In genomic region chr18:37553633-37554398, GRCh38 we compare ENCODE assay signal across 11 cellular contexts. TPM values are rescaled to one million over a fixed set of nuclear protein-coding genes. Genes with fewer than 3 reads are reported as not detected.
DNase-seq lines count a peak whose midpoint lies in the region; FAIRE-seq and TF ChIP-seq lines count a peak whose summit lies in the region.
"Had no signal": no experiment of that assay in that cellular context is flagged by ENCODE, and none has a peak within 500 bp of the region (broad histone marks: within the 10 kb centered on the region; RNA-seq: fewer than 3 reads in every experiment).

No MANE protein-coding gene starts in this region.

- in situ Hi-C loops in astrocyte of the cerebellum (cut with HindIII; ENCODE audit: low sequenced_read_pairs) (no loop called here), mammary epithelial cell (cut with MboI; ENCODE audit: low sequenced_read_pairs in 2 of 2) (no loop called here)

- no peaks in the 10 kb centered on the region for H3K9me3 ChIP-seq in cardiac muscle cell (ENCODE audit: low read depth)
- H3K9me3 ChIP-seq in right atrium auricular region: no peaks in the 10 kb centered on the region
- no peaks in the 10 kb centered on the region for H3K9me3 ChIP-seq in keratinocyte (ENCODE audit: control insufficient read depth, low read depth, low read length)
- no peaks in the 10 kb centered on the region for H3K9me3 ChIP-seq in mammary epithelial cell (replicated peaks; ENCODE audit: insufficient read depth, low read length)
- H3K9me3 ChIP-seq: tibial artery had no signal

- DNase-seq in cardiac muscle cell (ENCODE audit: low read depth in 1 of 2, low spot score in 1 of 2): peak in 1 of 2 donors; percentile 60
- DNase-seq in right atrium auricular region (ENCODE audit: low spot score): no peak
- no peak for DNase-seq in astrocyte of the cerebellum (ENCODE audit: low read depth)
- no peak for DNase-seq in keratinocyte (ENCODE audit: low read depth, low spot score)
- DNase-seq in DMS53 (lab: John Stamatoyannopoulos, UW): no peak
- no peak for DNase-seq in NCI-H1436 (lab: John Stamatoyannopoulos, UW)
- no peak for DNase-seq in mammary epithelial cell
- DNase-seq in glomerular visceral epithelial cell (ENCODE audit: extremely low spot score): no peak
- DNase-seq: NCI-H187, tibial artery had no signal

- no peak overlapping the region for H3K9ac ChIP-seq in keratinocyte (ENCODE audit: control insufficient read depth, extremely low read depth, insufficient read depth, low read length)
- no peak overlapping the region for H3K9ac ChIP-seq in mammary epithelial cell (ENCODE audit: insufficient read depth, low read length)

- no peaks in the 10 kb centered on the region for H3K9me1 ChIP-seq in keratinocyte (ENCODE audit: control insufficient read depth, extremely low read depth, insufficient read depth, low read length)

- no peak for FAIRE-seq in keratinocyte (lab: Jason Lieb, UNC)

- TF ChIP-seq CTCF in cardiac muscle cell (IDR thresholded peaks at IDR 0.05; ENCODE audit: low read depth, low read length): peak; percentile 53
- no peak for TF ChIP-seq CTCF in right atrium auricular region (IDR thresholded peaks at IDR 0.05)
- peak; percentile 12 for TF ChIP-seq CTCF in astrocyte of the cerebellum (IDR thresholded peaks at IDR 0.05; ENCODE audit: low read depth, low read length, missing control alignments)
- TF ChIP-seq CTCF in keratinocyte (optimal IDR thresholded peaks at IDR 0.05 in 1 of 3, IDR thresholded peaks at IDR 0.05 in 1 of 3, conservative IDR thresholded peaks at IDR 0.05 in 1 of 3; ENCODE audit: extremely low read depth in 1 of 3, insufficient read depth in 2 of 3, low read length in 3 of 3): peak in 2 of 3 experiments; percentile 24 to 40
- no peak for TF ChIP-seq CTCF in mammary epithelial cell (conservative IDR thresholded peaks at IDR 0.05 in 1 of 2, IDR thresholded peaks at IDR 0.05 in 1 of 2; ENCODE audit: extremely low read depth in 1 of 2, insufficient read depth in 1 of 2, low read depth in 1 of 2, low read length in 2 of 2)

- H3K4me3 ChIP-seq in cardiac muscle cell (no peak overlapping the region), right atrium auricular region (no peak overlapping the region), astrocyte of the cerebellum (ENCODE audit: low read depth, low read length) (no peak overlapping the region), keratinocyte (ENCODE audit: control insufficient read depth in 2 of 3, extremely low read depth in 1 of 3, insufficient read depth in 2 of 3, low read depth in 1 of 3, low read length in 3 of 3) (no peak overlapping the region), mammary epithelial cell (replicated peaks in 1 of 3; ENCODE audit: insufficient read depth in 1 of 3, low read depth in 2 of 3, low read length in 3 of 3) (no peak overlapping the region)
- H3K4me3 ChIP-seq: tibial artery had no signal

- dilution Hi-C loops in keratinocyte (cut with MboI; ENCODE audit: extremely low pct_ligation_motif_present, low sequenced_read_pairs): no loop called here
- dilution Hi-C loops in mammary epithelial cell (cut with HindIII; ENCODE audit: low sequenced_read_pairs): no loop called here

- H4K20me1 ChIP-seq in keratinocyte (ENCODE audit: control insufficient read depth, extremely low read depth, insufficient read depth, low read length) (no peaks in the 10 kb centered on the region), mammary epithelial cell (ENCODE audit: insufficient read depth, low read length) (no peaks in the 10 kb centered on the region)

- H3K79me2 ChIP-seq in keratinocyte (ENCODE audit: control insufficient read depth, insufficient read depth, low read length): no peaks in the 10 kb centered on the region
- no peaks in the 10 kb centered on the region for H3K79me2 ChIP-seq in mammary epithelial cell (ENCODE audit: insufficient read depth, low read length)

- H3K27ac ChIP-seq in cardiac muscle cell: no peak overlapping the region
- H3K27ac ChIP-seq in right atrium auricular region: no peak overlapping the region
- H3K27ac ChIP-seq in keratinocyte (ENCODE audit: control insufficient read depth, insufficient read depth, low read length): no peak overlapping the region
- no peak overlapping the region for H3K27ac ChIP-seq in mammary epithelial cell (ENCODE audit: insufficient read depth, low read depth, low read length)
- H3K27ac ChIP-seq: tibial artery had no signal

- CTCF ChIA-PET in mammary epithelial cell (lab: Charles Lee; ENCODE audit: low non-redundant PET): no interaction called here

- H3K4me1 ChIP-seq in cardiac muscle cell (ENCODE audit: low read depth): no peaks in the 10 kb centered on the region
- H3K4me1 ChIP-seq in right atrium auricular region: no peaks in the 10 kb centered on the region
- no peaks in the 10 kb centered on the region for H3K4me1 ChIP-seq in keratinocyte (ENCODE audit: control insufficient read depth, extremely low read depth, insufficient read depth, low read length)
- no peaks in the 10 kb centered on the region for H3K4me1 ChIP-seq in mammary epithelial cell (ENCODE audit: insufficient read depth, low read length)
- H3K4me1 ChIP-seq: tibial artery had no signal

- H2AFZ ChIP-seq in keratinocyte (ENCODE audit: control insufficient read depth, low read length): no peak overlapping the region
- H2AFZ ChIP-seq in mammary epithelial cell (ENCODE audit: low read depth, low read length): no peak overlapping the region

- H3K36me3 ChIP-seq in cardiac muscle cell (no peaks in the 10 kb centered on the region), right atrium auricular region (no peaks in the 10 kb centered on the region), keratinocyte (ENCODE audit: control insufficient read depth in 2 of 2, extremely low read depth in 1 of 2, insufficient read depth in 2 of 2, low read length in 2 of 2) (no peaks in the 10 kb centered on the region), mammary epithelial cell (ENCODE audit: insufficient read depth, low read length) (no peaks in the 10 kb centered on the region)
- H3K36me3 ChIP-seq: tibial artery had no signal

- no peak overlapping the region for H3K4me2 ChIP-seq in keratinocyte (ENCODE audit: control insufficient read depth, extremely low read depth, insufficient read depth, low read depth, low read length)
- no peak overlapping the region for H3K4me2 ChIP-seq in mammary epithelial cell (ENCODE audit: insufficient read depth, low read depth, low read length)

- H3K27me3 ChIP-seq in cardiac muscle cell (peaks cover 42% of the 10 kb centered on the region), right atrium auricular region (no peaks in the 10 kb centered on the region), keratinocyte (ENCODE audit: control insufficient read depth, extremely low read depth, insufficient read depth, low read length) (no peaks in the 10 kb centered on the region), mammary epithelial cell (ENCODE audit: insufficient read depth, low read length) (peaks cover 3% of the 10 kb centered on the region)

- 65% methylated on average over 9 of the region's 18 CpGs for WGBS in mammary epithelial cell (ENCODE audit: low coverage, missing lambda C conversion rate)

- BruUV-seq in mammary epithelial cell (replicated peaks; lab: Mats Ljungman, UMichigan): no TSS peak

- intact Hi-C loops in mammary epithelial cell (cut with micrococcal nuclease): no loop called here

RNA-seq across cellular contexts. Expression of gene CELF4, which starts 11.8 kb away (rescaled TPM):
- 0.35 and 1.6 TPM in 2 replicates for total RNA-seq in cardiac muscle cell
- 2.1 and 4.3 TPM in 2 replicates for polyA plus RNA-seq in cardiac muscle cell
- total RNA-seq in right atrium auricular region: 1 to 10 TPM in 1 of 2 donors, under 1 TPM in 1; 0.22 to 3.9 TPM
- not detected in 3 replicates for polyA plus RNA-seq in keratinocyte
- polyA plus RNA-seq in keratinocyte (2011; ENCODE audit: low read depth): not detected
- polyA plus RNA-seq in keratinocyte (2011; cell fraction: cytosol; rRNA removed): not detected in 2 replicates
- not detected in 2 replicates for polyA plus RNA-seq in keratinocyte (2011; cell fraction: nucleus; rRNA removed)
- not detected in 2 replicates for polyA plus RNA-seq in keratinocyte (2012; ENCODE audit: low replicate concordance)
- not detected in 3 replicates for polyA minus RNA-seq in keratinocyte
- polyA minus RNA-seq in keratinocyte (2011; cell fraction: cytosol; rRNA and poly(A)+ RNA removed): not detected
- not detected in 2 replicates for polyA minus RNA-seq in keratinocyte (2011; cell fraction: nucleus; rRNA and poly(A)+ RNA removed)
- total RNA-seq in mammary epithelial cell: under 1 TPM in 1 of 2 donors, not detected in 1; 0.67 TPM
- not detected for polyA plus RNA-seq in mammary epithelial cell
- polyA minus RNA-seq in mammary epithelial cell: not detected
- total RNA-seq: pulmonary artery endothelial cell had no signal

Comparison
In these comparisons a context has a peak if more than half of its experiments do, and no peak if none do; other contexts are left out.
1. CTCF ChIP-seq: peak in cardiac muscle cell (single experiment), astrocyte of the cerebellum (single experiment) and keratinocyte (2 of 3); none in right atrium auricular region (0 of 2) and mammary epithelial cell (0 of 2).